Comparison of ENCODE assay signal across 8 cellular contexts in genomic region chr22:36986242-36986821, GRCh38. TPM values are rescaled to one million over a fixed set of nuclear protein-coding genes. Genes with fewer than 3 reads are reported as not detected.
DNase-seq lines count a peak whose midpoint lies in the region; ATAC-seq and TF ChIP-seq lines count a peak whose summit lies in the region.

No MANE protein-coding gene starts in this region.

- in situ Hi-C loops in GM13977 (cut with MboI; ENCODE audit: low pct_unique_long_range_greater_than_20kb, low sequenced_read_pairs, unreplicated experiment), result no loop called here
- in situ Hi-C loops in Panc1 (cut with HindIII; ENCODE audit: low pct_unique_long_range_greater_than_20kb, low sequenced_read_pairs), result no loop called here

- POLR2A ChIA-PET in Panc1 (lab: Charles Lee), result no interaction called here

- BruUV-seq in Panc1 (replicated peaks; lab: Mats Ljungman, UMichigan), result no TSS peak

- ATAC-seq in Panc1 (no peak), GM21390 (IDR thresholded peaks at IDR 0.05; ENCODE audit: unreplicated experiment) (no peak)

- no peaks in the 10 kb centered on the region; the same call in 1 of the 2 replicates for H3K9me3 ChIP-seq in Panc1 (ENCODE audit: control insufficient read depth, insufficient read depth, low read depth, low read length)
- peaks cover 0 to 9% (median 7%) of the 10 kb centered on the region in 4 donors for H3K9me3 ChIP-seq in sigmoid colon

- WGBS in sigmoid colon, 2 donors, result 41 to 55% methylated on average over 8 of the region's 8 CpGs

- peak; percentile 58 for TF ChIP-seq CTCF in GM13977 (IDR thresholded peaks at IDR 0.05; ENCODE audit: extremely low read depth, insufficient read depth, missing control alignments)
- peak; percentile 86 for TF ChIP-seq CTCF in Panc1 (IDR thresholded peaks at IDR 0.05)
- TF ChIP-seq CTCF in sigmoid colon (IDR thresholded peaks at IDR 0.05), result peak in 2 of 4 experiments; percentile 15 to 57
- no peak for TF ChIP-seq CTCF in coronary artery (IDR thresholded peaks at IDR 0.05)

- H3K36me3 ChIP-seq in Panc1 (ENCODE audit: control insufficient read depth, insufficient read depth, low read length) (no peaks in the 10 kb centered on the region), sigmoid colon (no peaks in the 10 kb centered on the region)

- no peak for TF ChIP-seq EP300 in sigmoid colon (IDR thresholded peaks at IDR 0.05)

- H3K27ac ChIP-seq in Panc1 (ENCODE audit: low read length) (no peak overlapping the region), sigmoid colon (no peak overlapping the region), coronary artery (no peak overlapping the region)

- TF ChIP-seq POLR2A in sigmoid colon (IDR thresholded peaks at IDR 0.05), result no peak

- CTCF ChIA-PET in Panc1 (lab: Charles Lee), result interaction anchor here (0.8 kb wide), 1 partner anchor 9 kb away, joined by 8 read pairs; no protein-coding TSS in a partner anchor

- intact Hi-C loops in Panc1 (cut with micrococcal nuclease; ENCODE audit: unreplicated experiment), result no loop called here
- intact Hi-C loops in sigmoid colon (cut with DNase I), result no loop called here

- H3K4me1 ChIP-seq in Panc1 (ENCODE audit: control insufficient read depth, insufficient read depth, low read length), result no peaks in the 10 kb centered on the region
- no peaks in the 10 kb centered on the region for H3K4me1 ChIP-seq in sigmoid colon

- peak; percentile 43 for DNase-seq in GM13977 (ENCODE audit: low spot score)
- peak; percentile 5 for DNase-seq in Panc1 (ENCODE audit: low read depth, low spot score)
- peak; percentile 35 for DNase-seq in dermis blood vessel endothelial cell
- DNase-seq in stimulated activated CD4-positive, alpha-beta T cell treated with anti-CD3 and anti-CD28 coated beads, Interleukin-15, amount 100 ng/mL, for 24 hours, result peak; percentile 73
- DNase-seq in superior temporal gyrus (ENCODE audit: extremely low spot score), result no peak
- no peak for DNase-seq in sigmoid colon
- DNase-seq in coronary artery (ENCODE audit: low spot score), result no peak

- H3K4me3 ChIP-seq in Panc1 (ENCODE audit: low read depth in 2 of 2, low read length in 2 of 2) (no peak overlapping the region), sigmoid colon (no peak overlapping the region), coronary artery (no peak overlapping the region)

- H3K27me3 ChIP-seq in Panc1 (ENCODE audit: control insufficient read depth, insufficient read depth, low read length), result no peaks in the 10 kb centered on the region
- peaks cover 0 to 19% (median 3%) of the 10 kb centered on the region in 3 donors for H3K27me3 ChIP-seq in sigmoid colon

RNA-seq across cellular contexts. Expression of gene TST, which starts 32.9 kb away (rescaled TPM):
- total RNA-seq in Panc1 (2021; ENCODE audit: unreplicated experiment) (15.9 TPM), dermis blood vessel endothelial cell (50.4 and 96.0 TPM in 2 replicates), sigmoid colon (10 to 100 TPM; 29.1 to 31.4 (median 30.3) TPM)
- 19.5 TPM for polyA plus RNA-seq in Panc1 (2012; ENCODE audit: insufficient read length)
- 1,000 to 10,000 TPM in 1 of 3 donors, 100 to 1,000 TPM in 2; 390 to 1,038 (median 663) TPM for polyA plus RNA-seq in sigmoid colon

RNA-seq across cellular contexts. Expression of gene MPST, which starts 33.2 kb away (rescaled TPM):
- total RNA-seq in Panc1 (2021; ENCODE audit: unreplicated experiment) (31.4 TPM), dermis blood vessel endothelial cell (168 and 175 TPM in 2 replicates), sigmoid colon (100 to 1,000 TPM in 3 of 4 donors, 10 to 100 TPM in 1; 94.2 to 143 (median 111) TPM)
- 52.1 TPM for polyA plus RNA-seq in Panc1 (2012; ENCODE audit: insufficient read length)
- polyA plus RNA-seq in sigmoid colon, result 100 to 1,000 TPM; 241 to 340 (median 304) TPM

Comparison
In these comparisons a context has a peak if more than half of its experiments do, and no peak if none do; other contexts are left out.
1. DNase-seq: peak in GM13977 (single experiment), Panc1 (single experiment), dermis blood vessel endothelial cell (single experiment) and stimulated activated CD4-positive, alpha-beta T cell treated with anti-CD3 and anti-CD28 coated beads, Interleukin-15, amount 100 ng/mL, for 24 hours (single experiment); none in superior temporal gyrus (single experiment), sigmoid colon (single experiment) and coronary artery (single experiment).